Comparison of ENCODE assay signal across 1 cellular context in genomic region chr3:195723001-195723345, GRCh38. TPM values are rescaled to one million over a fixed set of nuclear protein-coding genes. Genes with fewer than 3 reads are reported as not detected.
"Had no signal": no experiment of that assay in that cellular context is flagged by ENCODE, and none has a peak within 500 bp of the region (broad histone marks: within the 10 kb centered on the region; RNA-seq: fewer than 3 reads in every experiment).

No MANE protein-coding gene starts in this region.

RNA-seq across cellular contexts. Expression of gene MUC20, which starts 2.2 kb away (rescaled TPM):
- total RNA-seq: glomerular endothelial cell had no signal
